ENCODE assay signal across 8 cellular contexts in the genomic region with DNA sequence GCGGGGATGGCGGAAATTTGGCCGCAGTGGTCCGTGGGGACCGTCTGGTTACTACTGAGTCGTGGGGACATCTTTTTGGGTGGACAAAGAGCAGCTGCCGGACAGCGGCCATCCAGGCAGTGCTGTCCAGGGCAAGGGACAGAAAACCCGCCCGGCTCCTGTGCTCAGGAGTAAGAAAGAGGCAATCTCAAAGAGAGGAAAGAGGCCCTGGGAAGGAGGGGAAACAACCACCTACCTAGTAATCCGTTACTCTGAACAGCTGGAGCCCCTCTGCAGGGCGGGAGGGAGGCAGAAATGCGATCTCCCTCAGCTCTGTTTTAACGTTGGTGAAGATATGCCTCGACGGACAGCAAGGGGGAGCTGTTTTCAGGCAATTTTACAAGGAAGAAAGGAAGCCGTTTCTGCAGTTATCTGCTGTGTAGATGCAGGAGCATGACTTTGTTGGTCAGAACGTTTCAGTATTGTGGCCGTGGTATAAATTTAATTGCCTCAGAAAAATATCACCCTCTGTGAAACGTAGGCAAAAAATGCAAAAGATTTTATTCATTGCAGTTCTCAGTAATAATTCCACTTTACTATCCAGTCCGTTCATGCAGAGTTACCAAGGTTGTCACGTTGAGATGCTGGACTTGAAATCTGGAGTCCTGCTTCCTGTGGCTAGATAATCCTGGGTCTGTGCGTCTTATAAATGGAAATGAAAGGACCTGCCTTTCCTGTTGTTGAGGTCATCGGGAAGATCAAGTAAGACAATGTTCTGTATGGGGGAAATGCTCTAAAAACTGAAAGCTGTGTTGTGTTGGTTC. TPM values are rescaled to one million over a fixed set of nuclear protein-coding genes. Genes with fewer than 3 reads are reported as not detected.
A peak's percentile ranks its signal among the peaks of the same experiment; 100 is the strongest.
DNase-seq lines count a peak whose midpoint lies in the region; ATAC-seq and TF ChIP-seq lines count a peak whose summit lies in the region.

No MANE protein-coding gene starts in this region.

- peak; percentile 2 for DNase-seq in AG09319 (ENCODE audit: extremely low read depth, low read depth)
- DNase-seq in NCI-H2171 treated with DMSO at 0.1 percent for 48 hours (lab: John Stamatoyannopoulos, UW), result peak; percentile 82
- peak; percentile 24 for DNase-seq in amniotic stem cell (lab: John Stamatoyannopoulos, UW)
- peak; percentile 15 to 39 (median 30) for DNase-seq in right cardiac atrium
- DNase-seq in renal cortical epithelial cell (ENCODE audit: low read depth), result peak; percentile 58

- ATAC-seq in GM18502 (IDR thresholded peaks at IDR 0.05; ENCODE audit: poor library complexity, unreplicated experiment) (peak; percentile 79), HG03097 (IDR thresholded peaks at IDR 0.05; ENCODE audit: low FRiP score, unreplicated experiment) (peak; percentile 67), right cardiac atrium (peak; percentile 73 to 83), GM21737 (IDR thresholded peaks at IDR 0.05; ENCODE audit: unreplicated experiment) (no peak)

- H3K27me3 ChIP-seq in right cardiac atrium (ENCODE audit: control insufficient read depth, insufficient read depth), result no peaks in the 10 kb centered on the region

- no peaks in the 10 kb centered on the region for H3K9me3 ChIP-seq in right cardiac atrium (ENCODE audit: control insufficient read depth, low read length)

- intact Hi-C loops in right cardiac atrium (cut with DNase I), result no loop called here

- peak overlapping the region; percentile 68 for H3K4me3 ChIP-seq in right cardiac atrium (ENCODE audit: low read length)

- 4% methylated on average over 24 of the region's 24 CpGs for WGBS in right cardiac atrium

- no peak overlapping the region for H3K27ac ChIP-seq in right cardiac atrium (ENCODE audit: low read length)

- H3K4me1 ChIP-seq in right cardiac atrium (ENCODE audit: control insufficient read depth, insufficient read depth, low read length), result peaks cover 13% of the 10 kb centered on the region

- TF ChIP-seq CTCF in AG09319 (IDR thresholded peaks at IDR 0.05; ENCODE audit: low read depth, low read length), result peak; percentile 86

RNA-seq across cellular contexts. Expression of gene AVPR1A, which starts 1.1 kb away (rescaled TPM):
- 1 to 10 TPM in 1 of 4 donors, under 1 TPM in 3; 0.23 to 1.3 (median 0.40) TPM for total RNA-seq in right cardiac atrium
- polyA plus RNA-seq in right cardiac atrium, result 0.61 TPM
- total RNA-seq in renal cortical epithelial cell, result 0.05 and 0.69 TPM in 2 replicates

Comparison
In these comparisons a context has a peak if more than half of its experiments do, and no peak if none do; other contexts are left out.
1. DNase-seq: peak in every context shown above with its lines; median percentile 82 in NCI-H2171 treated with DMSO at 0.1 percent for 48 hours; 58 in renal cortical epithelial cell; 30 in right cardiac atrium; 24 in amniotic stem cell; 2 in AG09319.